13 cellular contexts compared by ENCODE assay signal in the genomic region with DNA sequence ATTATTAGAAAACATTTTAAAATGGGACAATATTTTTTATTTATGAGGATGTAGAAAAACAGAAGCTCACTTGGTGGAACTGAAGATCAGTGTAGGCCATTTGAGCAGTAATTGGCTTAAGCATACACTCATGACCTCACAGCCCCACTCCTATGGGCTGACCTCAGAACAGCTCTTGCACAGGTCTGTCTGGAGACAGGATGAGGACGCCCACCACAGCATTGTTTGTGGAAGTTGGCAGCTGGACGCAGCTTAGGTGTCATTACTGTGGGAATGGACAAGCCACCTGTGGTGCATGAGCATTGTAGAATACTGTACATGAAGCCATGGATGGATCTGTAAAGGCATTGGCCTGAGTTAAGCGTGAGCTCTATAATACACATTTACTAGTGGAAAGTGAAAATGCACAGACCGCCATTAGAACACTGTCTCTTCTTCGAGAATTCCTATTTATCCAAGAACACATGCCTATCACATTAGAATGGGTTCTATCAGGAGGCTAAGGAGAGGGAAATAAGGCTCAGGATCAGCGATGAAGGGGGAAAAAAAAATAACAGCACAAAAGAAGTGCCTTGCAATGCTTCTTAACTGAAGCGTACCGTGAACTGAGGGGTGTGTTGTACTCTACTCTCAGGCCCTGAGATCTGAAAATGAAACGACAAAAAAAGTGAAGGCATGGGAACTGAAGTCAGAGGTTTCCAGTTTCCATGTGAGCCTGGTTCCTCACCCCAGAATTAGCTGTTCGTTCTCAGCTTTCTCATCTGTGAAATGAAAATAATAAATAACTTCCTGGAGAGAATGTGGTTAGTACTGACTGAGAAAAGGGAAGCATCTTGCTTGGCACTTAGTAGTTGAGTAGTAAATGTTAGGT. TPM values are rescaled to one million over a fixed set of nuclear protein-coding genes. Genes with fewer than 3 reads are reported as not detected.
DNase-seq lines count a peak whose midpoint lies in the region; ATAC-seq lines count a peak whose summit lies in the region.
"Had no signal": no experiment of that assay in that cellular context is flagged by ENCODE, and none has a peak within 500 bp of the region (broad histone marks: within the 10 kb centered on the region; RNA-seq: fewer than 3 reads in every experiment).

No MANE protein-coding gene starts in this region.

- peak; percentile 87 for ATAC-seq in GM21717 (IDR thresholded peaks at IDR 0.05; ENCODE audit: unreplicated experiment)
- peak; percentile 89 for ATAC-seq in HG03175 (IDR thresholded peaks at IDR 0.05; ENCODE audit: unreplicated experiment)
- peak; percentile 81 to 90 for ATAC-seq in stimulated activated naive B cell treated with anti-CD40 and anti-IgM and Interleukin-4, amounts not matched to agents 10 μg/mL and 1 μg/mL and 100 μg/mL, for 72 hours (replicated peaks)

- in situ Hi-C loops in ACHN (cut with HindIII; ENCODE audit: low pct_ligation_motif_present, low pct_unique_long_range_greater_than_20kb, low sequenced_read_pairs), result no loop called here

- DNase-seq in NCI-H748 (lab: John Stamatoyannopoulos, UW; ENCODE audit: unreplicated experiment), result peak; percentile 10
- DNase-seq in NCI-H748 treated with DMSO at 0.1 percent for 48 hours (lab: John Stamatoyannopoulos, UW), result no peak
- no peak for DNase-seq in stimulated activated naive B cell treated with anti-CD40 and anti-IgM and Interleukin-4, amounts not matched to agents 10 μg/mL and 1 μg/mL and 100 μg/mL, for 72 hours
- DNase-seq in activated naive CD8-positive, alpha-beta T cell treated with anti-CD3 and anti-CD28 coated beads for 36 hours, result no peak
- no peak for DNase-seq in ACHN
- DNase-seq in DMS 273 (lab: John Stamatoyannopoulos, UW; ENCODE audit: unreplicated experiment), result no peak
- DNase-seq: activated CD4-positive, alpha-beta T cell treated with anti-CD3 and anti-CD28 coated beads for 48 hours; activated naive CD4-positive, alpha-beta T cell treated with Interleukin-2 at 50 U/mL for 16 hours; KBM-7; NCI-H446 had no signal

- H3K27me3 Mint-ChIP-seq in stimulated activated naive B cell treated with anti-CD40 and anti-IgM and Interleukin-4, amounts not matched to agents 10 μg/mL and 1 μg/mL and 100 μg/mL, for 72 hours, result peaks cover 3 to 11% of the 10 kb centered on the region in 2 donors
- peaks cover 4% of the 10 kb centered on the region for H3K27me3 Mint-ChIP-seq in activated naive CD8-positive, alpha-beta T cell treated with anti-CD3 and anti-CD28 coated beads for 36 hours

- no peaks in the 10 kb centered on the region for H3K9me3 Mint-ChIP-seq in stimulated activated naive B cell treated with anti-CD40 and anti-IgM and Interleukin-4, amounts not matched to agents 10 μg/mL and 1 μg/mL and 100 μg/mL, for 72 hours
- H3K9me3 Mint-ChIP-seq in activated naive CD8-positive, alpha-beta T cell treated with anti-CD3 and anti-CD28 coated beads for 36 hours, result no peaks in the 10 kb centered on the region

- H3K4me3 Mint-ChIP-seq in stimulated activated naive B cell treated with anti-CD40 and anti-IgM and Interleukin-4, amounts not matched to agents 10 μg/mL and 1 μg/mL and 100 μg/mL, for 72 hours, result no peak overlapping the region
- no peak overlapping the region for H3K4me3 Mint-ChIP-seq in activated naive CD8-positive, alpha-beta T cell treated with anti-CD3 and anti-CD28 coated beads for 36 hours

- no peaks in the 10 kb centered on the region for H3K36me3 Mint-ChIP-seq in stimulated activated naive B cell treated with anti-CD40 and anti-IgM and Interleukin-4, amounts not matched to agents 10 μg/mL and 1 μg/mL and 100 μg/mL, for 72 hours
- no peaks in the 10 kb centered on the region for H3K36me3 Mint-ChIP-seq in activated naive CD8-positive, alpha-beta T cell treated with anti-CD3 and anti-CD28 coated beads for 36 hours

- peaks cover 13 to 16% of the 10 kb centered on the region in 2 donors for H3K4me1 Mint-ChIP-seq in stimulated activated naive B cell treated with anti-CD40 and anti-IgM and Interleukin-4, amounts not matched to agents 10 μg/mL and 1 μg/mL and 100 μg/mL, for 72 hours
- peaks cover 3% of the 10 kb centered on the region for H3K4me1 Mint-ChIP-seq in activated naive CD8-positive, alpha-beta T cell treated with anti-CD3 and anti-CD28 coated beads for 36 hours

- H3K27ac Mint-ChIP-seq in stimulated activated naive B cell treated with anti-CD40 and anti-IgM and Interleukin-4, amounts not matched to agents 10 μg/mL and 1 μg/mL and 100 μg/mL, for 72 hours, result no peak overlapping the region
- no peak overlapping the region for H3K27ac Mint-ChIP-seq in activated naive CD8-positive, alpha-beta T cell treated with anti-CD3 and anti-CD28 coated beads for 36 hours

RNA-seq across cellular contexts. Expression of a gene that starts 33.6 kb away (rescaled TPM):
- under 1 TPM; 0.04 TPM for total RNA-seq in activated naive CD8-positive, alpha-beta T cell treated with anti-CD3 and anti-CD28 coated beads for 36 hours
- total RNA-seq: SJSA1 had no signal
